In genomic region chr1:33562563-33562962, GRCh38 we compare ENCODE assay signal across 9 cellular contexts.
"Had no signal": no experiment of that assay in that cellular context is flagged by ENCODE, and none has a peak within 500 bp of the region (broad histone marks: within the 10 kb centered on the region; RNA-seq: fewer than 3 reads in every experiment).

No MANE protein-coding gene starts in this region.

- H3K4me2 ChIP-seq: KMS-11 had no signal

- H3K27ac ChIP-seq: GM23248, KMS-11 had no signal

- H3K9ac ChIP-seq: GM23248, KMS-11 had no signal

- H3K27ac Mint-ChIP-seq: HFFc6 had no signal

- H3K4me3 ChIP-seq: GM23248 had no signal

- DNase-seq: GM23248, GOT3, H7, HCEC 1CT, HFFc6, IMR-90, Karpas-422, KBM-7 had no signal

- H2AFZ ChIP-seq: GM23248 had no signal

- H3K4me3 Mint-ChIP-seq: HFFc6 had no signal
